Comparison of ENCODE assay signal across 14 cellular contexts in the genomic region with DNA sequence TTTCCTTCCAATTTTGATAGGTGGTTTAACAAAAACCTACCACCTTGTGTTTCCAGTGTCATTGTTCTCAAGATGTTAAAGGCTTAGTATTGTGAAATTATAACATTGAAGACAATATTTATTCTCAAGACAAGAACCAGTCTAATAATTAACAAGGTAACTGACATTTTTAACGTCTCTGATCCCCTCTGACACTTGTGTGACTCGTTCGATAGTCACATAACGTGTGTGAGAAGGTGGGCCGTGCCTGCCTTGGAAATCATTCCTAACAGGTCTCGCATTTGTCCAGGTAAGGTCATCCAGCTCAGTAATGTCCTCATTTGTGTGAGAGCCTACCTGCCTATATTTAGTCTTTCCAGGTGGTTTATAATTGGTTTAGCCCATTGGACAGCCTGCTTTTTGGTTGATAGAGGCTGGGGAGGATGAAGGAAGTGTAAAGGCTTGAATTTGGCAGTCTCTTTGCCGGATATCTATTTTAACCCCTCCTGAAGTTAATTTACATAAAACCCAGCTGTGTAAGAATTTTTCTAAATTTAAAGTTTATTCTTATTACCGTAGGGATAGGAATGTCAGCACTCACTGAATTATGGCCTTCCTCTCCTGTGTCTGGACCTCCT.
DNase-seq lines count a peak whose midpoint lies in the region; ATAC-seq and TF ChIP-seq lines count a peak whose summit lies in the region.
"Had no signal": no experiment of that assay in that cellular context is flagged by ENCODE, and none has a peak within 500 bp of the region (broad histone marks: within the 10 kb centered on the region; RNA-seq: fewer than 3 reads in every experiment).

No MANE protein-coding gene starts in this region.

- H3K36me3 Mint-ChIP-seq in stimulated activated memory B cell treated with anti-CD40 and anti-IgM and Interleukin-4, amounts not matched to agents 10 μg/mL and 1 μg/mL and 100 μg/mL, for 72 hours = peaks cover 5% of the 10 kb centered on the region

- H3K9me3 ChIP-seq in mammary epithelial cell (replicated peaks; ENCODE audit: insufficient read depth, low read length) (no peaks in the 10 kb centered on the region), breast epithelium (no peaks in the 10 kb centered on the region), OCI-LY1 (ENCODE audit: low read length) (no peaks in the 10 kb centered on the region)

- dilution Hi-C loops in mammary epithelial cell (cut with HindIII; ENCODE audit: low sequenced_read_pairs) = no loop called here

- 58% methylated on average over 8 of the region's 8 CpGs for WGBS in mammary epithelial cell (ENCODE audit: low coverage, missing lambda C conversion rate)

- H4K20me1 ChIP-seq in mammary epithelial cell (ENCODE audit: insufficient read depth, low read length) (no peaks in the 10 kb centered on the region), OCI-LY1 (ENCODE audit: insufficient read depth, low read length) (no peaks in the 10 kb centered on the region)

- H3K4me1 ChIP-seq in mammary epithelial cell (ENCODE audit: insufficient read depth, low read length) = peaks cover 63% of the 10 kb centered on the region
- H3K4me1 ChIP-seq in breast epithelium = peaks cover 0 to 4% of the 10 kb centered on the region in 2 donors
- peaks cover 100% of the 10 kb centered on the region for H3K4me1 ChIP-seq in OCI-LY1 (ENCODE audit: insufficient read depth, low read length, severe bottlenecking)

- no peaks in the 10 kb centered on the region for H3K27me3 ChIP-seq in mammary epithelial cell (ENCODE audit: insufficient read depth, low read length)
- no peaks in the 10 kb centered on the region for H3K27me3 ChIP-seq in breast epithelium
- H3K27me3 ChIP-seq in OCI-LY1 (ENCODE audit: insufficient read depth, low read length) = no peaks in the 10 kb centered on the region

- no TSS peak for BruUV-seq in mammary epithelial cell (replicated peaks; lab: Mats Ljungman, UMichigan)

- peaks cover 96% of the 10 kb centered on the region for H3K79me2 ChIP-seq in mammary epithelial cell (ENCODE audit: insufficient read depth, low read length)
- peaks cover 51% of the 10 kb centered on the region for H3K79me2 ChIP-seq in OCI-LY1 (ENCODE audit: insufficient read depth, low read length)

- no peak for TF ChIP-seq POLR2A in breast epithelium (IDR thresholded peaks at IDR 0.05)

- peaks cover 15% of the 10 kb centered on the region for H3F3A ChIP-seq in OCI-LY1 (ENCODE audit: insufficient read depth, low read length)

- CTCF ChIA-PET in mammary epithelial cell (lab: Charles Lee; ENCODE audit: low non-redundant PET) = no interaction called here

- peak overlapping the region; percentile 20 for H3K27ac ChIP-seq in mammary epithelial cell (ENCODE audit: insufficient read depth, low read depth, low read length)
- no peak overlapping the region for H3K27ac ChIP-seq in breast epithelium
- H3K27ac ChIP-seq in OCI-LY1 (ENCODE audit: low read depth, low read length, poor library complexity, severe bottlenecking) = peak overlapping the region; percentile 97

- peaks cover 94% of the 10 kb centered on the region for H3K4me1 Mint-ChIP-seq in stimulated activated memory B cell treated with anti-CD40 and anti-IgM and Interleukin-4, amounts not matched to agents 10 μg/mL and 1 μg/mL and 100 μg/mL, for 72 hours

- H3K4me3 ChIP-seq in mammary epithelial cell (replicated peaks in 1 of 3; ENCODE audit: insufficient read depth in 1 of 3, low read depth in 2 of 3, low read length in 3 of 3) = no peak overlapping the region
- no peak overlapping the region for H3K4me3 ChIP-seq in breast epithelium
- H3K4me3 ChIP-seq in OCI-LY1 (ENCODE audit: low read depth, low read length, poor library complexity, severe bottlenecking) = peak overlapping the region; percentile 49

- TF ChIP-seq CTCF in mammary epithelial cell (conservative IDR thresholded peaks at IDR 0.05 in 1 of 2, IDR thresholded peaks at IDR 0.05 in 1 of 2; ENCODE audit: extremely low read depth in 1 of 2, insufficient read depth in 1 of 2, low read depth in 1 of 2, low read length in 2 of 2) (no peak), breast epithelium (IDR thresholded peaks at IDR 0.05) (no peak), OCI-LY1 (IDR thresholded peaks at IDR 0.05; ENCODE audit: low read length) (no peak)

- no peaks in the 10 kb centered on the region for H3K9me2 ChIP-seq in OCI-LY1 (ENCODE audit: low read depth, low read length)

- H3K9me3 Mint-ChIP-seq in stimulated activated memory B cell treated with anti-CD40 and anti-IgM and Interleukin-4, amounts not matched to agents 10 μg/mL and 1 μg/mL and 100 μg/mL, for 72 hours = no peaks in the 10 kb centered on the region
- H3K9me3 Mint-ChIP-seq: activated T-cell treated with anti-CD3 and anti-CD28 coated beads, Interleukin-2, amount 50 U/mL, for 24 hours; central memory CD8-positive, alpha-beta T cell had no signal

- peak overlapping the region; percentile 20 for H3K4me2 ChIP-seq in mammary epithelial cell (ENCODE audit: insufficient read depth, low read depth, low read length)
- H3K4me2 ChIP-seq in OCI-LY1 (ENCODE audit: low read length) = peak overlapping the region; percentile 83

- no peaks in the 10 kb centered on the region for H3K36me3 ChIP-seq in mammary epithelial cell (ENCODE audit: insufficient read depth, low read length)
- H3K36me3 ChIP-seq in breast epithelium = no peaks in the 10 kb centered on the region
- no peaks in the 10 kb centered on the region for H3K36me3 ChIP-seq in OCI-LY1 (ENCODE audit: insufficient read depth, low read length)

- no peak overlapping the region for H2AFZ ChIP-seq in mammary epithelial cell (ENCODE audit: low read depth, low read length)
- H2AFZ ChIP-seq in OCI-LY1 (ENCODE audit: low read length) = no peak overlapping the region

- H3K9ac ChIP-seq in mammary epithelial cell (ENCODE audit: insufficient read depth, low read length) (no peak overlapping the region), OCI-LY1 (ENCODE audit: low read length) (peak overlapping the region; percentile 62)

- DNase-seq in mammary epithelial cell = no peak
- DNase-seq in breast epithelium (ENCODE audit: low spot score in 2 of 2) = no peak
- DNase-seq in GOT3 (lab: John Stamatoyannopoulos, UW) = no peak
- no peak for DNase-seq in stimulated activated naive CD4-positive, alpha-beta T cell (lab: John Stamatoyannopoulos, UW)
- DNase-seq in dermis blood vessel endothelial cell = no peak
- DNase-seq: 8988T; activated T-cell treated with anti-CD3 and anti-CD28 coated beads, Interleukin-2, amount 50 U/mL, for 24 hours; foreskin melanocyte; mesendoderm; NCI-H748 treated with DMSO at 0.1 percent for 48 hours had no signal

- peak; percentile 51 for ATAC-seq in HG02678 (IDR thresholded peaks at IDR 0.05; ENCODE audit: unreplicated experiment)
- peak; percentile 78 for ATAC-seq in stimulated activated memory B cell treated with anti-CD40 and anti-IgM and Interleukin-4, amounts not matched to agents 10 μg/mL and 1 μg/mL and 100 μg/mL, for 72 hours

- in situ Hi-C loops in mammary epithelial cell (cut with MboI; ENCODE audit: low sequenced_read_pairs in 2 of 2) = loop anchor here in 1 of 2 donors (25.0 kb wide), 1 partner anchor 163 kb away; no protein-coding TSS in a partner anchor

- H3K4me3 Mint-ChIP-seq in stimulated activated memory B cell treated with anti-CD40 and anti-IgM and Interleukin-4, amounts not matched to agents 10 μg/mL and 1 μg/mL and 100 μg/mL, for 72 hours = peak overlapping the region; percentile 32
- H3K4me3 Mint-ChIP-seq: activated T-cell treated with anti-CD3 and anti-CD28 coated beads, Interleukin-2, amount 50 U/mL, for 24 hours; central memory CD8-positive, alpha-beta T cell had no signal

- no peaks in the 10 kb centered on the region for H3K27me3 Mint-ChIP-seq in stimulated activated memory B cell treated with anti-CD40 and anti-IgM and Interleukin-4, amounts not matched to agents 10 μg/mL and 1 μg/mL and 100 μg/mL, for 72 hours
- H3K27me3 Mint-ChIP-seq: activated T-cell treated with anti-CD3 and anti-CD28 coated beads, Interleukin-2, amount 50 U/mL, for 24 hours; central memory CD8-positive, alpha-beta T cell had no signal

- peak overlapping the region; percentile 77 for H3K27ac Mint-ChIP-seq in stimulated activated memory B cell treated with anti-CD40 and anti-IgM and Interleukin-4, amounts not matched to agents 10 μg/mL and 1 μg/mL and 100 μg/mL, for 72 hours

- intact Hi-C loops in mammary epithelial cell (cut with micrococcal nuclease) (loop anchor here (5.0 kb wide), 1 partner anchor 58 kb away; no protein-coding TSS in a partner anchor), breast epithelium (cut with DNase I; ENCODE audit: low total_unique reads) (no loop called here)

Comparison
In these comparisons a context has a peak if more than half of its experiments do, and no peak if none do; other contexts are left out.
1. H3K27ac ChIP-seq: peak in mammary epithelial cell (single experiment) and OCI-LY1 (single experiment); none in breast epithelium (0 of 2).